8 cellular contexts compared by ENCODE assay signal in genomic region chr10:21535494-21535818, GRCh38. TPM values are rescaled to one million over a fixed set of nuclear protein-coding genes. Genes with fewer than 3 reads are reported as not detected.
DNase-seq lines count a peak whose midpoint lies in the region; ATAC-seq and TF ChIP-seq lines count a peak whose summit lies in the region.

No MANE protein-coding gene starts in this region.

- H3K27ac ChIP-seq in HL-60 (replicated peaks) (peak overlapping the region; percentile 67), mammary epithelial cell (ENCODE audit: insufficient read depth, low read depth, low read length) (no peak overlapping the region), muscle layer of colon (ENCODE audit: low read depth, low read length) (peak overlapping the region; percentile 78)

- H3K36me3 ChIP-seq in mammary epithelial cell (ENCODE audit: insufficient read depth, low read length) (peaks cover 9% of the 10 kb centered on the region), muscle layer of colon (ENCODE audit: insufficient read depth, low read length) (peaks cover 18% of the 10 kb centered on the region)

- no peak for TF ChIP-seq CTCF in HL-60 (IDR thresholded peaks at IDR 0.05; ENCODE audit: insufficient read depth, low read length)
- no peak for TF ChIP-seq CTCF in mammary epithelial cell (conservative IDR thresholded peaks at IDR 0.05 in 1 of 2, IDR thresholded peaks at IDR 0.05 in 1 of 2; ENCODE audit: extremely low read depth in 1 of 2, insufficient read depth in 1 of 2, low read depth in 1 of 2, low read length in 2 of 2)

- peak overlapping the region; percentile 54 for H3K4me3 ChIP-seq in HL-60 (replicated peaks; ENCODE audit: insufficient read depth, low read length)
- peak overlapping the region; percentile 47 to 63 (median 51) for H3K4me3 ChIP-seq in mammary epithelial cell (replicated peaks in 1 of 3; ENCODE audit: insufficient read depth in 1 of 3, low read depth in 2 of 3, low read length in 3 of 3)
- peak overlapping the region; percentile 36 to 53 for H3K4me3 ChIP-seq in muscle layer of colon (ENCODE audit: low read depth in 1 of 2, low read length in 2 of 2)

- ATAC-seq in GM19328 (IDR thresholded peaks at IDR 0.05; ENCODE audit: unreplicated experiment) (no peak), GM19397 (IDR thresholded peaks at IDR 0.05; ENCODE audit: unreplicated experiment) (no peak)

- dilution Hi-C loops in mammary epithelial cell (cut with HindIII; ENCODE audit: low sequenced_read_pairs) = no loop called here

- H3K27me3 ChIP-seq in HL-60 (ENCODE audit: insufficient read depth, poor library complexity, severe bottlenecking) = no peaks in the 10 kb centered on the region
- no peaks in the 10 kb centered on the region for H3K27me3 ChIP-seq in mammary epithelial cell (ENCODE audit: insufficient read depth, low read length)
- H3K27me3 ChIP-seq in muscle layer of colon (ENCODE audit: control insufficient read depth in 1 of 2, insufficient read depth in 2 of 2, low read length in 2 of 2) = no peaks in the 10 kb centered on the region

- WGBS in mammary epithelial cell (ENCODE audit: low coverage, missing lambda C conversion rate) = 30% methylated on average over 5 of the region's 7 CpGs

- H3K79me2 ChIP-seq in mammary epithelial cell (ENCODE audit: insufficient read depth, low read length) = peaks cover 51% of the 10 kb centered on the region

- H3K4me1 ChIP-seq in mammary epithelial cell (ENCODE audit: insufficient read depth, low read length) (peaks cover 10% of the 10 kb centered on the region), muscle layer of colon (ENCODE audit: insufficient read depth, low read length) (peaks cover 14% of the 10 kb centered on the region)

- BruUV-seq in mammary epithelial cell (replicated peaks; lab: Mats Ljungman, UMichigan) = no TSS peak

- in situ Hi-C loops in mammary epithelial cell (cut with MboI; ENCODE audit: low sequenced_read_pairs in 2 of 2) = no loop called here

- peak overlapping the region; percentile 67 for H2AFZ ChIP-seq in mammary epithelial cell (ENCODE audit: low read depth, low read length)

- CTCF ChIA-PET in mammary epithelial cell (lab: Charles Lee; ENCODE audit: low non-redundant PET) = no interaction called here

- H3K9me3 ChIP-seq in mammary epithelial cell (replicated peaks; ENCODE audit: insufficient read depth, low read length) (no peaks in the 10 kb centered on the region), muscle layer of colon (ENCODE audit: low read length) (no peaks in the 10 kb centered on the region)

- H4K20me1 ChIP-seq in mammary epithelial cell (ENCODE audit: insufficient read depth, low read length) = no peaks in the 10 kb centered on the region

- intact Hi-C loops in mammary epithelial cell (cut with micrococcal nuclease) = loop anchor here (1.0 kb wide), 1 partner anchor 257 kb away; no protein-coding TSS in a partner anchor

- peak overlapping the region; percentile 93 for H3K4me2 ChIP-seq in mammary epithelial cell (ENCODE audit: insufficient read depth, low read depth, low read length)

- DNase-seq in A172 (ENCODE audit: low spot score) (peak; percentile 26), HL-60 (ENCODE audit: low read depth in 1 of 2, low spot score in 1 of 2) (no peak), mammary epithelial cell (no peak), germinal center (ENCODE audit: low spot score) (no peak), anterior cingulate cortex (lab: John Stamatoyannopoulos, UW) (no peak)

- H3K9ac ChIP-seq in mammary epithelial cell (ENCODE audit: insufficient read depth, low read length) (peak overlapping the region; percentile 22), muscle layer of colon (ENCODE audit: low read length) (no peak overlapping the region)

RNA-seq across cellular contexts. Expression of gene MLLT10, which starts 1.4 kb away (rescaled TPM):
- 22.7 and 26.0 TPM in 2 replicates for total RNA-seq in A172 (2014; rRNA removed; shearing (Covaris generic))
- total RNA-seq in mammary epithelial cell = 10 to 100 TPM; 33.7 to 38.2 TPM
- polyA plus RNA-seq in mammary epithelial cell = 22.9 TPM
- 13.9 TPM for polyA minus RNA-seq in mammary epithelial cell

RNA-seq across cellular contexts. Expression of gene SKIDA1, which starts 10.0 kb away (rescaled TPM):
- 0.53 and 2.4 TPM in 2 replicates for total RNA-seq in A172 (2014; rRNA removed; shearing (Covaris generic))
- total RNA-seq in mammary epithelial cell = 1 to 10 TPM; 1.3 to 1.5 TPM
- 0.16 TPM for polyA plus RNA-seq in mammary epithelial cell
- not detected for polyA minus RNA-seq in mammary epithelial cell
